In the genomic region with DNA sequence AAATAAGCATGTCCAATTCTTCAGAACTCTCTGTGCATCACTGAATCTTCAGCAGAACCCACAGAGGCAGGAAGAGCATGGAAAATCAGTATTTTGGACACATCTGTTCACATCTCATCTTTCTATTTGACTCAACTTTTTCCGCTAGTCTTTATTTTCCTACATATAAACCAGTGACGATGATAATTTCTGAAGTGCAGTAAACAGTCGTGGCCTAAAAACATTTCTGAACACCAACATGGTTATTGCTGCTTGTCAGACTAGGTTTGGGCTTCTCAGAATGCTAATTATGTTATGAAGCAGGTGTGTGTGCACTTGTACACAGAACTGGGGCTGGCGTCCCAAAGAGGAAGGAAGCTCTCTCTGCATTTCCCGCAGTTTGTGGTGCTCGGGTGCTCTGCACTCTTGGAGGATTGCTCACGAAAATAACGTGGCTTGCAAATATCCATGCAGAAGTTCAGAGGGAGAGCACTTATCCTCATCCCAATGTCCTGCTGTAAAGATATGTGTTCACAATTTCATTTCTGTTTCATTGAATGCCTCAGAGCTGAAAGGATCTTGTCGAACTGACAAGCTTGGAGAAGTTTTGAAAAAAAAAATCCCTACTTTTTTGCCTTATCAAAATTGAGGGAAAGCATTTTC, we compare ENCODE assay signal across 20 cellular contexts. TPM values are rescaled to one million over a fixed set of nuclear protein-coding genes. Genes with fewer than 3 reads are reported as not detected.
DNase-seq lines count a peak whose midpoint lies in the region; ATAC-seq and TF ChIP-seq lines count a peak whose summit lies in the region.
"Had no signal": no experiment of that assay in that cellular context is flagged by ENCODE, and none has a peak within 500 bp of the region (broad histone marks: within the 10 kb centered on the region; RNA-seq: fewer than 3 reads in every experiment).

No MANE protein-coding gene starts in this region.

- H3K9me3 Mint-ChIP-seq in activated naive CD4-positive, alpha-beta T cell treated with anti-CD3 and anti-CD28 coated beads, Interleukin-2, amount 50 U/mL, for 72 hours: no peaks in the 10 kb centered on the region
- H3K9me3 Mint-ChIP-seq in activated naive CD8-positive, alpha-beta T cell (ENCODE audit: low read depth): no peaks in the 10 kb centered on the region
- no peaks in the 10 kb centered on the region for H3K9me3 Mint-ChIP-seq in stimulated activated naive CD8-positive, alpha-beta T cell treated with anti-CD3 and anti-CD28 coated beads, Interleukin-15, amount 100 ng/mL, for 72 hours
- H3K9me3 Mint-ChIP-seq: H9, IgD-negative memory B cell, naive B cell had no signal

- DNase-seq in activated naive CD4-positive, alpha-beta T cell treated with anti-CD3 and anti-CD28 coated beads, Interleukin-2, amount 50 U/mL, for 72 hours (ENCODE audit: low spot score in 2 of 2): no peak
- no peak for DNase-seq in activated naive CD4-positive, alpha-beta T cell treated with Interleukin-2 at 50 U/mL for 16 hours
- DNase-seq in NB4 (ENCODE audit: low read depth) (peak; percentile 44), mesenteric fat pad (ENCODE audit: low spot score) (no peak), HuH-7.5 (ENCODE audit: low spot score) (no peak), cerebellum (ENCODE audit: low spot score) (no peak)
- DNase-seq in stimulated activated naive CD8-positive, alpha-beta T cell treated with anti-CD3 and anti-CD28 coated beads, Interleukin-15, amount 100 ng/mL, for 72 hours: no peak
- DNase-seq: H9, islet precursor cell, naive B cell, NCI-H1048, NCI-H2029 treated with DMSO at 0.1 percent for 48 hours, NCI-H510A, substantia nigra had no signal

- no peaks in the 10 kb centered on the region for H3K36me3 Mint-ChIP-seq in activated naive CD4-positive, alpha-beta T cell treated with anti-CD3 and anti-CD28 coated beads, Interleukin-2, amount 50 U/mL, for 72 hours
- H3K36me3 Mint-ChIP-seq in activated naive CD8-positive, alpha-beta T cell: no peaks in the 10 kb centered on the region
- H3K36me3 Mint-ChIP-seq: IgD-negative memory B cell, naive B cell had no signal

- H3K4me3 ChIP-seq in NB4 (ENCODE audit: low read depth, low read length): no peak overlapping the region
- H3K4me3 ChIP-seq: hepatocyte had no signal

- peaks cover 24% of the 10 kb centered on the region for H3K4me1 Mint-ChIP-seq in activated naive CD8-positive, alpha-beta T cell (ENCODE audit: low read depth)
- H3K4me1 Mint-ChIP-seq in stimulated activated naive CD8-positive, alpha-beta T cell treated with anti-CD3 and anti-CD28 coated beads, Interleukin-15, amount 100 ng/mL, for 72 hours: peaks cover 29% of the 10 kb centered on the region

- no peak for TF ChIP-seq CTCF in NB4 (IDR thresholded peaks at IDR 0.05; ENCODE audit: low read depth, low read length)

- TF ChIP-seq POLR2A in NB4 (IDR thresholded peaks at IDR 0.05; ENCODE audit: extremely low read depth, insufficient read length): no peak

- H3K27ac Mint-ChIP-seq in activated naive CD4-positive, alpha-beta T cell treated with anti-CD3 and anti-CD28 coated beads, Interleukin-2, amount 50 U/mL, for 72 hours: peak overlapping the region in 1 of 2 donors; percentile 65
- peak overlapping the region; percentile 36 for H3K27ac Mint-ChIP-seq in activated naive CD8-positive, alpha-beta T cell
- H3K27ac Mint-ChIP-seq in stimulated activated naive CD8-positive, alpha-beta T cell treated with anti-CD3 and anti-CD28 coated beads, Interleukin-15, amount 100 ng/mL, for 72 hours: peak overlapping the region; percentile 23 to 80

- H3K27me3 Mint-ChIP-seq in activated naive CD8-positive, alpha-beta T cell: no peaks in the 10 kb centered on the region
- H3K27me3 Mint-ChIP-seq in stimulated activated naive CD8-positive, alpha-beta T cell treated with anti-CD3 and anti-CD28 coated beads, Interleukin-15, amount 100 ng/mL, for 72 hours: no peaks in the 10 kb centered on the region

- ATAC-seq in activated naive CD4-positive, alpha-beta T cell treated with anti-CD3 and anti-CD28 coated beads, Interleukin-2, amount 50 U/mL, for 72 hours: peak; percentile 56 to 85
- ATAC-seq in stimulated activated naive CD8-positive, alpha-beta T cell treated with anti-CD3 and anti-CD28 coated beads, Interleukin-15, amount 100 ng/mL, for 72 hours: no peak
- ATAC-seq: Right ventricle myocardium inferior had no signal

- peak overlapping the region; percentile 15 for H3K4me3 Mint-ChIP-seq in activated naive CD8-positive, alpha-beta T cell
- peak overlapping the region; percentile 12 to 30 for H3K4me3 Mint-ChIP-seq in stimulated activated naive CD8-positive, alpha-beta T cell treated with anti-CD3 and anti-CD28 coated beads, Interleukin-15, amount 100 ng/mL, for 72 hours
- H3K4me3 Mint-ChIP-seq: H9, naive B cell had no signal

RNA-seq across cellular contexts. Expression of gene EDAR, which starts 50.8 kb away (rescaled TPM):
- under 1 TPM; 0.43 to 0.46 TPM for total RNA-seq in activated naive CD4-positive, alpha-beta T cell treated with anti-CD3 and anti-CD28 coated beads, Interleukin-2, amount 50 U/mL, for 72 hours
- total RNA-seq in mesenteric fat pad (not detected), cerebellum (not detected)
- total RNA-seq: aorta, H9, lung microvascular endothelial cell had no signal
